ENCODE assay signal across 1 cellular context in the genomic region with DNA sequence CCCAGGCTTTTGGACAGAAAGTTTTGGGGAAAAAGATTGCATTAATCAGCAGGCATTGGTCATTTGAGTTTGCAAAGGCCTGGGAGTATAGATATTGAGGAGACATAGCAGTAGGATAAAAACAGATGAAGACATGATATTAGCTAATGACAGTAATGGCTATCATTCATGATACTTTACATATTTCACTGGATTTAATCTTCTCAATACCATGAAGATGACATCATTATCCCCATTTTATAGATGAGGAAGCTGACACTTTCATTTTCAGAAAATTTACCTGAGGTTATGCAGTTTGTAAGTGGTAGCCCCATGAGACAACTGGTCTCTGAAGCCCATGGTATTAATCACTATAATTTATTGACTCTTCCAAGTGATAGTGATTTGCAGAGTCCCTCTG.
TF ChIP-seq lines count a peak whose summit lies in the region.

No MANE protein-coding gene starts in this region.

TF ChIP-seq in HEK293, 187 proteins besides CTCF, POLR2A, EP300 and RAD21 (continued from another document):
- 0 out of 2 replicates have a peak, but pooled peaks have one; percentile 11 for TF ChIP-seq ATF2 (tag by site-specific recombination; IDR thresholded peaks at IDR 0.05; ENCODE audit: low read depth)
